13 cellular contexts compared by ENCODE assay signal in the genomic region with DNA sequence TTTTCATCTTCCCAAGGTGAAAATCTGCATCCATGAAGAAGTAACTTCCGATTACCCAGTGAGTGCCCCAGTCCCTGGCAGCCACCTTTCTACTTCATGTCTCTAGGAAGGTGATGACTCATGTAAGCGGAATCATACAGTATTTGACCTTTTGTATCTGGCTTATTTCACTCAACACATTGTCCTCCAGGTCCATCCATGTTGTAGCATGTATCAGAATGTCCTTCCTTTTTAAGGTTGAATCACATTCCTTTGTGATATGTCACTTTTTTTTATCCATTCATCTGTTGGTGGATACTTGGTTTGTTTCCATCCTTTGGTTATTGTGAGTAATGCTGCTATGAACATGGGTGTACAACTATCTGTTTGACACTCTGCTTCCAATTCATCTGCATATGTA.
DNase-seq lines count a peak whose midpoint lies in the region; ATAC-seq and TF ChIP-seq lines count a peak whose summit lies in the region.
"Had no signal": no experiment of that assay in that cellular context is flagged by ENCODE, and none has a peak within 500 bp of the region (broad histone marks: within the 10 kb centered on the region; RNA-seq: fewer than 3 reads in every experiment).

No MANE protein-coding gene starts in this region.

- peaks cover 4% of the 10 kb centered on the region; the same call in 1 of the 2 replicates for H3K9me3 Mint-ChIP-seq in HFFc6
- H3K9me3 Mint-ChIP-seq in stimulated activated effector memory CD8-positive, alpha-beta T cell treated with anti-CD3 and anti-CD28 coated beads, Interleukin-12 subunit alpha, Interleukin-12 subunit beta, amount 100 ng/mL, for 72 hours, result no peaks in the 10 kb centered on the region
- H3K9me3 Mint-ChIP-seq: immature natural killer cell, natural killer cell had no signal

- H3K36me3 Mint-ChIP-seq in HFFc6 (ENCODE audit: low read depth), result peaks cover 12% of the 10 kb centered on the region
- no peaks in the 10 kb centered on the region for H3K36me3 Mint-ChIP-seq in stimulated activated effector memory CD8-positive, alpha-beta T cell treated with anti-CD3 and anti-CD28 coated beads, Interleukin-12 subunit alpha, Interleukin-12 subunit beta, amount 100 ng/mL, for 72 hours
- H3K36me3 Mint-ChIP-seq: natural killer cell had no signal

- H3K4me1 Mint-ChIP-seq in HFFc6 (ENCODE audit: low read depth), result peaks cover 57% of the 10 kb centered on the region
- peaks cover 11% of the 10 kb centered on the region for H3K4me1 Mint-ChIP-seq in stimulated activated effector memory CD8-positive, alpha-beta T cell treated with anti-CD3 and anti-CD28 coated beads, Interleukin-12 subunit alpha, Interleukin-12 subunit beta, amount 100 ng/mL, for 72 hours

- peak overlapping the region; percentile 83 for H3K27ac Mint-ChIP-seq in HFFc6
- H3K27ac Mint-ChIP-seq in stimulated activated effector memory CD8-positive, alpha-beta T cell treated with anti-CD3 and anti-CD28 coated beads, Interleukin-12 subunit alpha, Interleukin-12 subunit beta, amount 100 ng/mL, for 72 hours, result no peak overlapping the region
- H3K27ac Mint-ChIP-seq: immature natural killer cell, natural killer cell had no signal

- no peak overlapping the region for H3K4me3 ChIP-seq in fibroblast of mammary gland (ENCODE audit: control insufficient read depth, low read depth, low read length)
- H3K4me3 ChIP-seq: SJCRH30, thyroid gland had no signal

- peak overlapping the region; percentile 68 for H3K4me3 Mint-ChIP-seq in HFFc6
- no peak overlapping the region for H3K4me3 Mint-ChIP-seq in stimulated activated effector memory CD8-positive, alpha-beta T cell treated with anti-CD3 and anti-CD28 coated beads, Interleukin-12 subunit alpha, Interleukin-12 subunit beta, amount 100 ng/mL, for 72 hours
- H3K4me3 Mint-ChIP-seq: immature natural killer cell, natural killer cell had no signal

- TF ChIP-seq CTCF in HFFc6 (IDR thresholded peaks at IDR 0.05) (no peak), fibroblast of mammary gland (conservative IDR thresholded peaks at IDR 0.05; ENCODE audit: control insufficient read depth, insufficient read depth, low read depth, low read length) (no peak)

- ATAC-seq in SK-N-SH treated with all-trans-retinoic acid at 6 μM for 48 hours (peak; percentile 92), GM19023 (IDR thresholded peaks at IDR 0.05; ENCODE audit: unreplicated experiment) (no peak), GM21367 (IDR thresholded peaks at IDR 0.05; ENCODE audit: unreplicated experiment) (no peak)
- no peak for ATAC-seq in stimulated activated effector memory CD8-positive, alpha-beta T cell treated with anti-CD3 and anti-CD28 coated beads, Interleukin-12 subunit alpha, Interleukin-12 subunit beta, amount 100 ng/mL, for 72 hours
- ATAC-seq: natural killer cell had no signal

- no peaks in the 10 kb centered on the region for H3K27me3 Mint-ChIP-seq in HFFc6 (ENCODE audit: insufficient read depth)

- DNase-seq in HFFc6, result peak; percentile 87
- DNase-seq in fibroblast of mammary gland (ENCODE audit: low read depth), result peak; percentile 92
- DNase-seq in pulmonary artery endothelial cell (ENCODE audit: low read depth, low spot score), result peak; percentile 91
- DNase-seq in stimulated activated effector memory CD8-positive, alpha-beta T cell treated with anti-CD3 and anti-CD28 coated beads, Interleukin-12 subunit alpha, Interleukin-12 subunit beta, amount 100 ng/mL, for 72 hours (ENCODE audit: low spot score in 2 of 2), result no peak
- DNase-seq: amygdala, immature natural killer cell, natural killer cell, NCI-H146, SJCRH30, thyroid gland had no signal

TF ChIP-seq in SK-N-SH treated with all-trans-retinoic acid at 6 μM for 48 hours, 23 proteins besides CTCF, POLR2A, EP300 and RAD21:
- TF ChIP-seq ISL1 (CRISPR knock-in tag; IDR thresholded peaks at IDR 0.05) (peak; percentile 34; the same call in 1 of the 2 replicates), SNAI2 (CRISPR knock-in tag; IDR thresholded peaks at IDR 0.05) (no peak), ZNF70 (CRISPR knock-in tag; IDR thresholded peaks at IDR 0.05) (no peak), OSR1 (CRISPR knock-in tag; IDR thresholded peaks at IDR 0.05) (no peak)

Comparison
In these comparisons a context has a peak if more than half of its experiments do, and no peak if none do; other contexts are left out.
1. DNase-seq: peak in HFFc6 (single experiment), fibroblast of mammary gland (single experiment) and pulmonary artery endothelial cell (single experiment); none in stimulated activated effector memory CD8-positive, alpha-beta T cell treated with anti-CD3 and anti-CD28 coated beads, Interleukin-12 subunit alpha, Interleukin-12 subunit beta, amount 100 ng/mL, for 72 hours (0 of 2).